In genomic region chr2:173079968-173080860, GRCh38 we compare ENCODE assay signal across 18 cellular contexts. TPM values are rescaled to one million over a fixed set of nuclear protein-coding genes. Genes with fewer than 3 reads are reported as not detected.
DNase-seq lines count a peak whose midpoint lies in the region; ATAC-seq, FAIRE-seq and TF ChIP-seq lines count a peak whose summit lies in the region.
"Had no signal": no experiment of that assay in that cellular context is flagged by ENCODE, and none has a peak within 500 bp of the region (broad histone marks: within the 10 kb centered on the region; RNA-seq: fewer than 3 reads in every experiment).

No MANE protein-coding gene starts in this region.

- H2AFZ ChIP-seq in OCI-LY7 (ENCODE audit: low read length): no peak overlapping the region

- no peak for TF ChIP-seq CTCF in BJ (IDR thresholded peaks at IDR 0.05; ENCODE audit: insufficient read depth, low read depth, low read length)
- no peak for TF ChIP-seq CTCF in bronchial epithelial cell (IDR thresholded peaks at IDR 0.05; ENCODE audit: insufficient read depth, low read length, severe bottlenecking)
- no peak for TF ChIP-seq CTCF in OCI-LY7 (conservative IDR thresholded peaks at IDR 0.05; ENCODE audit: low read length)

- BruUV-seq in OCI-LY7 (replicated peaks; lab: Mats Ljungman, UMichigan): no TSS peak

- H3K27ac ChIP-seq in SJCRH30 (no peak overlapping the region), OCI-LY7 (ENCODE audit: low read depth, low read length, poor library complexity, severe bottlenecking) (no peak overlapping the region)

- 0 out of 2 replicates have a peak, but pooled peaks cover 3% of the 10 kb centered on the region for H3K9me3 ChIP-seq in SJCRH30 (replicated peaks)
- H3K9me3 ChIP-seq in OCI-LY7 (ENCODE audit: low read length): no peaks in the 10 kb centered on the region

- DNase-seq in BJ (ENCODE audit: low read depth) (peak; percentile 93), LoVo (ENCODE audit: low spot score) (peak; percentile 17), bronchial epithelial cell (ENCODE audit: low read depth) (peak; percentile 91), non-pigmented ciliary epithelial cell (ENCODE audit: low read depth) (peak; percentile 92), occipital lobe (lab: John Stamatoyannopoulos, UW) (no peak), SJCRH30 (no peak), OCI-LY7 (ENCODE audit: low spot score) (no peak)
- no peak for DNase-seq in activated CD8-positive, alpha-beta memory T cell treated with anti-CD3 and anti-CD28 coated beads, Interleukin-2, amount 10 ng/mL, durations not matched to agents 7 days and 5 days
- DNase-seq: activated CD4-positive, alpha-beta T cell treated with anti-CD3 and anti-CD28 coated beads for 36 hours; CD8-positive, alpha-beta memory T cell; GOT3; hippocampal formation; mesendoderm; NCI-H1417; stimulated activated CD4-positive, alpha-beta T cell treated with anti-CD3 and anti-CD28 coated beads, Interleukin-4, amount 100 ng/mL, for 4 hours had no signal

- H3K4me3 ChIP-seq in BJ (ENCODE audit: low read depth, low read length): no peak overlapping the region
- H3K4me3 ChIP-seq in bronchial epithelial cell (ENCODE audit: low read depth, low read length): no peak overlapping the region
- H3K4me3 ChIP-seq in SJCRH30: no peak overlapping the region
- H3K4me3 ChIP-seq in OCI-LY7 (ENCODE audit: low read depth, low read length, poor library complexity, severe bottlenecking): no peak overlapping the region

- H3K27ac Mint-ChIP-seq in activated CD8-positive, alpha-beta memory T cell treated with anti-CD3 and anti-CD28 coated beads, Interleukin-2, amount 10 ng/mL, durations not matched to agents 7 days and 5 days: no peak overlapping the region
- H3K27ac Mint-ChIP-seq: activated CD4-positive, alpha-beta T cell treated with anti-CD3 and anti-CD28 coated beads for 36 hours; activated T-helper 17 cell treated with anti-CD3 and anti-CD28 coated beads, Interleukin-2, amount 50 U/mL, for 72 hours; CD8-positive, alpha-beta memory T cell; stimulated activated naive CD8-positive, alpha-beta T cell treated with anti-CD3 and anti-CD28 coated beads, Interleukin-15, Interleukin-2, amounts not matched to agents 100 ng/mL and 50 ng/mL, for 24 hours had no signal

- H3K4me2 ChIP-seq in OCI-LY7 (ENCODE audit: low read length): no peak overlapping the region

- H3K36me3 Mint-ChIP-seq in activated CD8-positive, alpha-beta memory T cell treated with anti-CD3 and anti-CD28 coated beads, Interleukin-2, amount 10 ng/mL, durations not matched to agents 7 days and 5 days: peaks cover 1% of the 10 kb centered on the region
- H3K36me3 Mint-ChIP-seq: CD8-positive, alpha-beta memory T cell had no signal

- H3K4me1 ChIP-seq in SJCRH30 (peaks cover 12% of the 10 kb centered on the region), OCI-LY7 (ENCODE audit: insufficient read depth, low read length, poor library complexity, severe bottlenecking) (peaks cover 14% of the 10 kb centered on the region)

- ATAC-seq in activated CD8-positive, alpha-beta memory T cell treated with anti-CD3 and anti-CD28 coated beads, Interleukin-2, amount 10 ng/mL, durations not matched to agents 7 days and 5 days: no peak
- ATAC-seq: activated CD4-positive, alpha-beta T cell treated with anti-CD3 and anti-CD28 coated beads for 36 hours; activated T-helper 17 cell treated with anti-CD3 and anti-CD28 coated beads, Interleukin-2, amount 50 U/mL, for 72 hours had no signal

- CTCF ChIA-PET in BJ (lab: Yijun Ruan, JAX) (interaction anchor here (0.7 to 1.8 kb wide), 6 partner anchors 12 to 131 kb away, joined by 3 to 14 read pairs (median 3); no protein-coding TSS in a partner anchor), OCI-LY7 (lab: Charles Lee; ENCODE audit: unreplicated experiment) (no interaction called here)
- CTCF ChIA-PET in activated CD8-positive, alpha-beta memory T cell treated with anti-CD3 and anti-CD28 coated beads, Interleukin-2, amount 10 ng/mL, durations not matched to agents 7 days and 5 days (lab: Charles Lee): interaction anchor here (0.6 to 1.6 kb wide), 2 partner anchors 12 to 19 kb away, joined by 4 read pairs; no protein-coding TSS in a partner anchor

- no peaks in the 10 kb centered on the region for H3K36me3 ChIP-seq in BJ (ENCODE audit: control insufficient read depth, insufficient read depth, low read length)
- H3K36me3 ChIP-seq in bronchial epithelial cell (ENCODE audit: control insufficient read depth, insufficient read depth, low read length): peaks cover 2% of the 10 kb centered on the region
- H3K36me3 ChIP-seq in SJCRH30: no peaks in the 10 kb centered on the region
- H3K36me3 ChIP-seq in OCI-LY7 (ENCODE audit: insufficient read depth, low read length): no peaks in the 10 kb centered on the region

- peaks cover 11% of the 10 kb centered on the region for H3K4me1 Mint-ChIP-seq in activated CD8-positive, alpha-beta memory T cell treated with anti-CD3 and anti-CD28 coated beads, Interleukin-2, amount 10 ng/mL, durations not matched to agents 7 days and 5 days

- H3K27me3 Mint-ChIP-seq in activated CD8-positive, alpha-beta memory T cell treated with anti-CD3 and anti-CD28 coated beads, Interleukin-2, amount 10 ng/mL, durations not matched to agents 7 days and 5 days: peaks cover 28% of the 10 kb centered on the region

- no peak overlapping the region for H3K4me3 Mint-ChIP-seq in activated CD8-positive, alpha-beta memory T cell treated with anti-CD3 and anti-CD28 coated beads, Interleukin-2, amount 10 ng/mL, durations not matched to agents 7 days and 5 days
- H3K4me3 Mint-ChIP-seq: activated CD4-positive, alpha-beta T cell treated with anti-CD3 and anti-CD28 coated beads for 36 hours; activated T-helper 17 cell treated with anti-CD3 and anti-CD28 coated beads, Interleukin-2, amount 50 U/mL, for 72 hours; CD8-positive, alpha-beta memory T cell; stimulated activated naive CD8-positive, alpha-beta T cell treated with anti-CD3 and anti-CD28 coated beads, Interleukin-15, Interleukin-2, amounts not matched to agents 100 ng/mL and 50 ng/mL, for 24 hours had no signal

- H3K27me3 ChIP-seq in BJ (ENCODE audit: control insufficient read depth, insufficient read depth, low read length): no peaks in the 10 kb centered on the region
- no peaks in the 10 kb centered on the region for H3K27me3 ChIP-seq in bronchial epithelial cell (ENCODE audit: control insufficient read depth, insufficient read depth, low read length)
- no peaks in the 10 kb centered on the region for H3K27me3 ChIP-seq in SJCRH30

- no peak for FAIRE-seq in bronchial epithelial cell (lab: Jason Lieb, UNC)
- FAIRE-seq: GM19239 had no signal

- POLR2A ChIA-PET in BJ (lab: Charles Lee): interaction anchor here (0.5 to 1.1 kb wide), 3 partner anchors 16 to 79 kb away, joined by 3 to 7 read pairs (median 3); no protein-coding TSS in a partner anchor
- POLR2A ChIA-PET in OCI-LY7 (lab: Charles Lee): interaction anchor here (2.1 to 2.3 kb wide), 2 partner anchors 11 to 16 kb away, joined by 5 to 8 read pairs; no protein-coding TSS in a partner anchor

- H3K9me2 ChIP-seq in OCI-LY7 (ENCODE audit: insufficient read depth, low read length): no peaks in the 10 kb centered on the region

- H4K20me1 ChIP-seq in OCI-LY7 (ENCODE audit: insufficient read depth, low read length): no peaks in the 10 kb centered on the region

- intact Hi-C loops in OCI-LY7 (cut with micrococcal nuclease; ENCODE audit: unreplicated experiment): loop anchor here (5.0 kb wide), 2 partner anchors 132 to 272 kb away; partner anchors contain the start of gene CDCA7

- peaks cover 18% of the 10 kb centered on the region; the same call in 1 of the 2 replicates for H3K79me2 ChIP-seq in OCI-LY7 (ENCODE audit: insufficient read depth, low read depth, low read length)

- no peaks in the 10 kb centered on the region for H3K9me3 Mint-ChIP-seq in activated CD8-positive, alpha-beta memory T cell treated with anti-CD3 and anti-CD28 coated beads, Interleukin-2, amount 10 ng/mL, durations not matched to agents 7 days and 5 days (ENCODE audit: low read depth)
- H3K9me3 Mint-ChIP-seq: CD8-positive, alpha-beta memory T cell; stimulated activated naive CD8-positive, alpha-beta T cell treated with anti-CD3 and anti-CD28 coated beads, Interleukin-15, Interleukin-2, amounts not matched to agents 100 ng/mL and 50 ng/mL, for 24 hours had no signal

RNA-seq across cellular contexts. Expression of gene MAP3K20, which starts 4.6 kb away (rescaled TPM):
- 45.4 and 76.7 TPM in 2 replicates for polyA plus RNA-seq in BJ (2011; rRNA removed)
- 41.7 and 43.0 TPM in 2 replicates for polyA minus RNA-seq in BJ (2011; rRNA and poly(A)+ RNA removed)
- 43.2 and 50.2 TPM in 2 replicates for total RNA-seq in bronchial epithelial cell
- total RNA-seq in occipital lobe: 14.2 TPM
- 10 to 100 TPM; 11.4 to 16.1 TPM for total RNA-seq in activated CD8-positive, alpha-beta memory T cell treated with anti-CD3 and anti-CD28 coated beads, Interleukin-2, amount 10 ng/mL, durations not matched to agents 7 days and 5 days
- 30.9 and 34.7 TPM in 2 replicates for total RNA-seq in SJCRH30 (2014; rRNA removed; shearing (Covaris generic))
- 8.2 and 9.1 TPM in 2 replicates for total RNA-seq in OCI-LY7 (2014; rRNA removed; shearing (Covaris generic))
- total RNA-seq in OCI-LY7 (2022): 17.3 and 17.9 TPM in 2 replicates

Comparison
In these comparisons a context has a peak if more than half of its experiments do, and no peak if none do; other contexts are left out.
1. DNase-seq: peak in BJ (single experiment), LoVo (single experiment), bronchial epithelial cell (single experiment) and non-pigmented ciliary epithelial cell (single experiment); none in occipital lobe (single experiment), activated CD8-positive, alpha-beta memory T cell treated with anti-CD3 and anti-CD28 coated beads, Interleukin-2, amount 10 ng/mL, durations not matched to agents 7 days and 5 days (single experiment), SJCRH30 (0 of 2) and OCI-LY7 (single experiment).